ENCODE assay signal across 8 cellular contexts in genomic region chrX:47283015-47283771, GRCh38. TPM values are rescaled to one million over a fixed set of nuclear protein-coding genes. Genes with fewer than 3 reads are reported as not detected.
DNase-seq lines count a peak whose midpoint lies in the region; ATAC-seq, FAIRE-seq and TF ChIP-seq lines count a peak whose summit lies in the region.

No MANE protein-coding gene starts in this region.

- H3K27ac ChIP-seq in spleen: no peak overlapping the region

- H3K27ac Mint-ChIP-seq in activated T-helper 1 cell treated with anti-CD3 and anti-CD28 coated beads, Interleukin-12 subunit alpha, Interleukin-12 subunit beta, Interleukin-2, Interleukin-4 antibody, amounts not matched to agents 30 ng/mL and 10 ng/mL and 1 ng/mL, durations not matched to agents 14 hours and 24 hours and 36 hours: peak overlapping the region; percentile 34

- no peak overlapping the region for H3K4me3 Mint-ChIP-seq in activated T-helper 1 cell treated with anti-CD3 and anti-CD28 coated beads, Interleukin-12 subunit alpha, Interleukin-12 subunit beta, Interleukin-2, Interleukin-4 antibody, amounts not matched to agents 30 ng/mL and 10 ng/mL and 1 ng/mL, durations not matched to agents 14 hours and 24 hours and 36 hours

- no peaks in the 10 kb centered on the region for H3K4me1 ChIP-seq in spleen

- H3K27me3 ChIP-seq in spleen (replicated peaks in 1 of 7): no peaks in the 10 kb centered on the region

- TF ChIP-seq POLR2A in spleen (IDR thresholded peaks at IDR 0.05): no peak

- TF ChIP-seq CTCF in spleen (IDR thresholded peaks at IDR 0.05 in 8 of 11, conservative IDR thresholded peaks at IDR 0.05 in 3 of 11): no peak

- 58 to 75% (median 69%) methylated on average over 12 to 18 of the region's 18 CpGs for WGBS in spleen, 5 donors

- no peak overlapping the region for H3K4me3 ChIP-seq in spleen

- ATAC-seq in HG03520 (IDR thresholded peaks at IDR 0.05; ENCODE audit: unreplicated experiment): no peak

- no peaks in the 10 kb centered on the region for H3K27me3 Mint-ChIP-seq in activated T-helper 1 cell treated with anti-CD3 and anti-CD28 coated beads, Interleukin-12 subunit alpha, Interleukin-12 subunit beta, Interleukin-2, Interleukin-4 antibody, amounts not matched to agents 30 ng/mL and 10 ng/mL and 1 ng/mL, durations not matched to agents 14 hours and 24 hours and 36 hours (ENCODE audit: insufficient read depth)

- H3K9me3 Mint-ChIP-seq in activated T-helper 1 cell treated with anti-CD3 and anti-CD28 coated beads, Interleukin-12 subunit alpha, Interleukin-12 subunit beta, Interleukin-2, Interleukin-4 antibody, amounts not matched to agents 30 ng/mL and 10 ng/mL and 1 ng/mL, durations not matched to agents 14 hours and 24 hours and 36 hours: no peaks in the 10 kb centered on the region

- FAIRE-seq in HTR-8/SVneo (lab: Jason Lieb, UNC): no peak

- no peaks in the 10 kb centered on the region for H3K36me3 Mint-ChIP-seq in activated T-helper 1 cell treated with anti-CD3 and anti-CD28 coated beads, Interleukin-12 subunit alpha, Interleukin-12 subunit beta, Interleukin-2, Interleukin-4 antibody, amounts not matched to agents 30 ng/mL and 10 ng/mL and 1 ng/mL, durations not matched to agents 14 hours and 24 hours and 36 hours (ENCODE audit: low read depth)

- H3K36me3 ChIP-seq in spleen: no peaks in the 10 kb centered on the region

- DNase-seq in DMS 273 treated with DMSO at 0.1 percent for 48 hours (lab: John Stamatoyannopoulos, UW) (peak; percentile 30), Kasumi-1 (lab: John Stamatoyannopoulos, UW) (peak; percentile 13 to 28), middle frontal gyrus (ENCODE audit: extremely low spot score, low spot score) (peak; percentile 34), HTR-8/SVneo (ENCODE audit: insufficient read length, low spot score) (no peak), spleen (no peak), activated gamma-delta T cell (lab: John Stamatoyannopoulos, UW) (no peak)
- peak; percentile 0 for DNase-seq in activated T-helper 1 cell treated with anti-CD3 and anti-CD28 coated beads, Interleukin-12 subunit alpha, Interleukin-12 subunit beta, Interleukin-2, Interleukin-4 antibody, amounts not matched to agents 30 ng/mL and 10 ng/mL and 1 ng/mL, durations not matched to agents 14 hours and 24 hours and 36 hours (ENCODE audit: low spot score)

- intact Hi-C loops in activated T-helper 1 cell treated with anti-CD3 and anti-CD28 coated beads, Interleukin-12 subunit alpha, Interleukin-12 subunit beta, Interleukin-2, Interleukin-4 antibody, amounts not matched to agents 30 ng/mL and 10 ng/mL and 1 ng/mL, durations not matched to agents 14 hours and 24 hours and 36 hours (cut with micrococcal nuclease): no loop called here
- intact Hi-C loops in spleen (cut with DNase I; ENCODE audit: low total_unique reads): no loop called here

- H3K9me3 ChIP-seq in spleen: no peaks in the 10 kb centered on the region

- no peaks in the 10 kb centered on the region for H3K4me1 Mint-ChIP-seq in activated T-helper 1 cell treated with anti-CD3 and anti-CD28 coated beads, Interleukin-12 subunit alpha, Interleukin-12 subunit beta, Interleukin-2, Interleukin-4 antibody, amounts not matched to agents 30 ng/mL and 10 ng/mL and 1 ng/mL, durations not matched to agents 14 hours and 24 hours and 36 hours (ENCODE audit: low read depth)

RNA-seq across cellular contexts. Expression of gene USP11, which starts 50.4 kb away (rescaled TPM):
- 24.6 and 26.6 TPM in 2 replicates for total RNA-seq in activated T-helper 1 cell treated with anti-CD3 and anti-CD28 coated beads, Interleukin-12 subunit alpha, Interleukin-12 subunit beta, Interleukin-2, Interleukin-4 antibody, amounts not matched to agents 30 ng/mL and 10 ng/mL and 1 ng/mL, durations not matched to agents 14 hours and 24 hours and 36 hours
- total RNA-seq in spleen: 10 to 100 TPM; 46.2 to 91.5 (median 70.9) TPM
- polyA plus RNA-seq in spleen: 10 to 100 TPM; 19.9 to 35.2 (median 31.5) TPM

Comparison
In these comparisons a context has a peak if more than half of its experiments do, and no peak if none do; other contexts are left out.
1. DNase-seq: peak in DMS 273 treated with DMSO at 0.1 percent for 48 hours (single experiment), Kasumi-1 (2 of 2), activated T-helper 1 cell treated with anti-CD3 and anti-CD28 coated beads, Interleukin-12 subunit alpha, Interleukin-12 subunit beta, Interleukin-2, Interleukin-4 antibody, amounts not matched to agents 30 ng/mL and 10 ng/mL and 1 ng/mL, durations not matched to agents 14 hours and 24 hours and 36 hours (single experiment) and middle frontal gyrus (single experiment); none in HTR-8/SVneo (single experiment), spleen (single experiment) and activated gamma-delta T cell (single experiment).